8 cellular contexts compared by ENCODE assay signal in genomic region chr1:212950243-212951057, GRCh38. TPM values are rescaled to one million over a fixed set of nuclear protein-coding genes. Genes with fewer than 3 reads are reported as not detected.
A peak's percentile ranks its signal among the peaks of the same experiment; 100 is the strongest.
DNase-seq lines count a peak whose midpoint lies in the region; ATAC-seq and TF ChIP-seq lines count a peak whose summit lies in the region.

Gene VASH2 (plus strand): TSS chr1:212950541. CDS start chr1:212951543, 1,002 bp downstream.

- H3K9me3 ChIP-seq in SJSA1 (replicated peaks) (no peaks in the 10 kb centered on the region), heart right ventricle (no peaks in the 10 kb centered on the region)

- intact Hi-C loops in heart right ventricle (cut with DNase I): no loop called here

- no peaks in the 10 kb centered on the region for H3K27me3 ChIP-seq in KMS-11 (ENCODE audit: insufficient read depth, low read depth)
- H3K27me3 ChIP-seq in SJSA1 (replicated peaks): no peaks in the 10 kb centered on the region
- peaks cover 0 to 52% (median 36%) of the 10 kb centered on the region in 7 donors for H3K27me3 ChIP-seq in heart right ventricle

- peaks cover 54% of the 10 kb centered on the region for H3K27me3 Mint-ChIP-seq in activated naive CD8-positive, alpha-beta T cell treated with anti-CD3 and anti-CD28 coated beads for 36 hours

- 1% methylated on average over 59 of the region's 59 CpGs for WGBS in heart right ventricle, 2 donors
- WGBS in urinary bladder: under 1% methylated on average over 59 of the region's 59 CpGs

- H3K4me1 ChIP-seq in KMS-11 (ENCODE audit: low read depth, poor library complexity, severe bottlenecking): peaks cover 13% of the 10 kb centered on the region
- H3K4me1 ChIP-seq in SJSA1 (replicated peaks): peaks cover 17% of the 10 kb centered on the region
- peaks cover 0 to 23% (median 13%) of the 10 kb centered on the region in 9 donors for H3K4me1 ChIP-seq in heart right ventricle
- H3K4me1 ChIP-seq in urinary bladder (ENCODE audit: insufficient read depth): no peaks in the 10 kb centered on the region

- H3K36me3 ChIP-seq in KMS-11 (ENCODE audit: insufficient read depth) (no peaks in the 10 kb centered on the region), SJSA1 (no peaks in the 10 kb centered on the region), heart right ventricle (no peaks in the 10 kb centered on the region), urinary bladder (ENCODE audit: insufficient read depth) (no peaks in the 10 kb centered on the region)

- peak within 1 kb of the TSS; percentile 39; the same call in 1 of the 2 replicates for H3K4me2 ChIP-seq in KMS-11

- H3K9me3 Mint-ChIP-seq in activated naive CD8-positive, alpha-beta T cell treated with anti-CD3 and anti-CD28 coated beads for 36 hours: peaks cover 4% of the 10 kb centered on the region

- no peaks in the 10 kb centered on the region for H4K20me1 ChIP-seq in KMS-11 (ENCODE audit: insufficient read depth)

- DNase-seq in ELF-1 (ENCODE audit: low read depth, low spot score) (peak; percentile 94), SJSA1 (ENCODE audit: low read depth in 1 of 2, low spot score in 2 of 2) (peak; percentile 71 to 86), heart right ventricle (peak; percentile 80 to 85), pons (ENCODE audit: low spot score) (peak; percentile 85)
- peak; percentile 67 for DNase-seq in activated naive CD8-positive, alpha-beta T cell treated with anti-CD3 and anti-CD28 coated beads for 36 hours

- H3K4me3 Mint-ChIP-seq in activated naive CD8-positive, alpha-beta T cell treated with anti-CD3 and anti-CD28 coated beads for 36 hours: peak within 1 kb of the TSS; percentile 71

- peak within 1 kb of the TSS; percentile 22; the same call in 1 of the 2 replicates for H3K9ac ChIP-seq in KMS-11

- ATAC-seq in GM21723 (IDR thresholded peaks at IDR 0.05; ENCODE audit: unreplicated experiment) (peak; percentile 94), heart right ventricle (peak; percentile 96 to 99 (median 98))

- peaks cover 10% of the 10 kb centered on the region for H3K4me1 Mint-ChIP-seq in activated naive CD8-positive, alpha-beta T cell treated with anti-CD3 and anti-CD28 coated beads for 36 hours

- H3K27ac ChIP-seq in KMS-11: no peak within 1 kb of the TSS
- no peak within 1 kb of the TSS for H3K27ac ChIP-seq in SJSA1
- H3K27ac ChIP-seq in heart right ventricle: no peak within 1 kb of the TSS
- no peak within 1 kb of the TSS for H3K27ac ChIP-seq in urinary bladder (ENCODE audit: low read depth)

- no peak for TF ChIP-seq CTCF in KMS-11 (conservative IDR thresholded peaks at IDR 0.05; ENCODE audit: low read depth, low read length)
- TF ChIP-seq CTCF in heart right ventricle (IDR thresholded peaks at IDR 0.05): no peak

- peak within 1 kb of the TSS; percentile 44 for H3K4me3 ChIP-seq in KMS-11 (IDR thresholded peaks at IDR 0.05; ENCODE audit: insufficient read depth, low read depth, low read length)
- H3K4me3 ChIP-seq in SJSA1: peak within 1 kb of the TSS; percentile 43
- H3K4me3 ChIP-seq in heart right ventricle: peak within 1 kb of the TSS; percentile 38 to 66 (median 56)
- H3K4me3 ChIP-seq in urinary bladder (ENCODE audit: low read depth, low read length): peak within 1 kb of the TSS; percentile 47

- H3K36me3 Mint-ChIP-seq in activated naive CD8-positive, alpha-beta T cell treated with anti-CD3 and anti-CD28 coated beads for 36 hours: no peaks in the 10 kb centered on the region

- no peaks in the 10 kb centered on the region for H3K79me2 ChIP-seq in KMS-11 (ENCODE audit: insufficient read depth, low read depth)

- peak within 1 kb of the TSS; percentile 43 for H2AFZ ChIP-seq in KMS-11 (ENCODE audit: low read depth)

- no peak within 1 kb of the TSS for H3K27ac Mint-ChIP-seq in activated naive CD8-positive, alpha-beta T cell treated with anti-CD3 and anti-CD28 coated beads for 36 hours

RNA-seq across cellular contexts. Expression of gene VASH2, which starts in this region (rescaled TPM):
- 1.0 and 2.7 TPM in 2 replicates for total RNA-seq in SJSA1 (2014; rRNA removed; shearing (Covaris generic))
- total RNA-seq in activated naive CD8-positive, alpha-beta T cell treated with anti-CD3 and anti-CD28 coated beads for 36 hours: under 1 TPM; 0.21 to 0.22 TPM
- total RNA-seq in heart right ventricle: 1 to 10 TPM in 2 of 10 donors, under 1 TPM in 8; 0.41 to 1.2 (median 0.81) TPM
- polyA plus RNA-seq in heart right ventricle: under 1 TPM; 0.37 to 0.42 TPM
- 19.7 TPM for total RNA-seq in urinary bladder
- 1.9 TPM for polyA plus RNA-seq in urinary bladder

Comparison
In these comparisons a context has a peak if more than half of its experiments do, and no peak if none do; other contexts are left out.
1. Peak in DNase-seq in activated naive CD8-positive, alpha-beta T cell treated with anti-CD3 and anti-CD28 coated beads for 36 hours; RNA of the gene not detected or under 1 TPM.